1 cellular context compared by ENCODE assay signal in the genomic region with DNA sequence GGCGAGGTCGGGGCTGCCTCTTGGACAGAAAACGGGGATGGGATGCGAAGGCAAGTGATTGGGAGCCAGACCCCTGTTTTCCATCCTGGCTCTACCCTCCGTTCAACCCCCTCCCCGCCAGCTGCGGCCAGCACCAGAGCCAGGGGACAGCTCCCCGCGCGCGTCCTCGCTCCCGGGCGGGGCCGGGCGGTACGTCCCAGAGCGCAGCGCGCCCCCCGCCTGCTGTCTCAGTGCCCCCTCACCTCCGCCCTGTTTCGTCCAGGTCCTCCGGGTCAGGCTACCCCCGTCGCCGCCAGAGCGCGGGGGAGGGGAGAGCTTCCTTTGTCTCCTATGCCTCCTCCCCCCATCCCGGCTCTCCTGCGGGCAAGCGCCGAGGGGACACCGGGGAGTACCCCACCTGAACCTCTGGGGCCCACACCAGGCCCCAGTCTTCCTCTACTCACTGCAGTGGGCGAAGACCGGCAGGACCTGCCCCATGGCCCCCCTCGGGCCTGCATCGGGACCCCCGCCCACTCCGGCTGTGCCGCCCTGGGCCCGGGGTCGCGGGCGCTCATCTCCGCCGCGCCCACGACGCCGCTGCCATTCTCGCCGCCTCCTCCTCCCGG.
TF ChIP-seq lines count a peak whose summit lies in the region.

No MANE protein-coding gene starts in this region.

TF ChIP-seq in K562, 482 proteins besides CTCF, POLR2A, EP300 and RAD21 (continued from another document and continues in another):
- TF ChIP-seq, protein P1, sequence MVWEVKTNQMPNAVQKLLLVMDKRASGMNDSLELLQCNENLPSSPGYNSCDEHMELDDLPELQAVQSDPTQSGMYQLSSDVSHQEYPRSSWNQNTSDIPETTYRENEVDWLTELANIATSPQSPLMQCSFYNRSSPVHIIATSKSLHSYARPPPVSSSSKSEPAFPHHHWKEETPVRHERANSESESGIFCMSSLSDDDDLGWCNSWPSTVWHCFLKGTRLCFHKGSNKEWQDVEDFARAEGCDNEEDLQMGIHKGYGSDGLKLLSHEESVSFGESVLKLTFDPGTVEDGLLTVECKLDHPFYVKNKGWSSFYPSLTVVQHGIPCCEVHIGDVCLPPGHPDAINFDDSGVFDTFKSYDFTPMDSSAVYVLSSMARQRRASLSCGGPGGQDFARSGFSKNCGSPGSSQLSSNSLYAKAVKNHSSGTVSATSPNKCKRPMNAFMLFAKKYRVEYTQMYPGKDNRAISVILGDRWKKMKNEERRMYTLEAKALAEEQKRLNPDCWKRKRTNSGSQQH (CRISPR knock-in tag; IDR thresholded peaks at IDR 0.05), result no peak
- TF ChIP-seq TRIM24 (IDR thresholded peaks at IDR 0.05), result no peak
- no peak for TF ChIP-seq U2AF1 (optimal IDR thresholded peaks at IDR 0.05; ENCODE audit: low read depth, low read length)
- TF ChIP-seq, protein P2, sequence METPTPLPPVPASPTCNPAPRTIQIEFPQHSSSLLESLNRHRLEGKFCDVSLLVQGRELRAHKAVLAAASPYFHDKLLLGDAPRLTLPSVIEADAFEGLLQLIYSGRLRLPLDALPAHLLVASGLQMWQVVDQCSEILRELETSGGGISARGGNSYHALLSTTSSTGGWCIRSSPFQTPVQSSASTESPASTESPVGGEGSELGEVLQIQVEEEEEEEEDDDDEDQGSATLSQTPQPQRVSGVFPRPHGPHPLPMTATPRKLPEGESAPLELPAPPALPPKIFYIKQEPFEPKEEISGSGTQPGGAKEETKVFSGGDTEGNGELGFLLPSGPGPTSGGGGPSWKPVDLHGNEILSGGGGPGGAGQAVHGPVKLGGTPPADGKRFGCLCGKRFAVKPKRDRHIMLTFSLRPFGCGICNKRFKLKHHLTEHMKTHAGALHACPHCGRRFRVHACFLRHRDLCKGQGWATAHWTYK (CRISPR knock-in tag; IDR thresholded peaks at IDR 0.05), result no peak
- no peak; the same call in 1 of the 2 replicates for TF ChIP-seq CBX1 (IDR thresholded peaks at IDR 0.05; ENCODE audit: low read depth)
- no peak for TF ChIP-seq ZZZ3 (IDR thresholded peaks at IDR 0.05)
- peak; percentile 43; the same call in 1 of the 2 replicates for TF ChIP-seq POLR2G (IDR thresholded peaks at IDR 0.05; ENCODE audit: low read depth, low read length)
- no peak for TF ChIP-seq MTF1 (CRISPR knock-in tag; IDR thresholded peaks at IDR 0.05; ENCODE audit: borderline replicate concordance)
- TF ChIP-seq HNRNPK (IDR thresholded peaks at IDR 0.05; ENCODE audit: low read depth, low read length, poor library complexity, severe bottlenecking), result no peak
- no peak for TF ChIP-seq RBM25 (IDR thresholded peaks at IDR 0.05; ENCODE audit: low read depth, low read length, severe bottlenecking)
- TF ChIP-seq SMARCE1 (IDR thresholded peaks at IDR 0.05), result no peak
- TF ChIP-seq CBX8 (IDR thresholded peaks at IDR 0.05; ENCODE audit: borderline replicate concordance, extremely low read depth, low read depth, low read length, poor library complexity, severe bottlenecking), result no peak
- TF ChIP-seq, protein P3, sequence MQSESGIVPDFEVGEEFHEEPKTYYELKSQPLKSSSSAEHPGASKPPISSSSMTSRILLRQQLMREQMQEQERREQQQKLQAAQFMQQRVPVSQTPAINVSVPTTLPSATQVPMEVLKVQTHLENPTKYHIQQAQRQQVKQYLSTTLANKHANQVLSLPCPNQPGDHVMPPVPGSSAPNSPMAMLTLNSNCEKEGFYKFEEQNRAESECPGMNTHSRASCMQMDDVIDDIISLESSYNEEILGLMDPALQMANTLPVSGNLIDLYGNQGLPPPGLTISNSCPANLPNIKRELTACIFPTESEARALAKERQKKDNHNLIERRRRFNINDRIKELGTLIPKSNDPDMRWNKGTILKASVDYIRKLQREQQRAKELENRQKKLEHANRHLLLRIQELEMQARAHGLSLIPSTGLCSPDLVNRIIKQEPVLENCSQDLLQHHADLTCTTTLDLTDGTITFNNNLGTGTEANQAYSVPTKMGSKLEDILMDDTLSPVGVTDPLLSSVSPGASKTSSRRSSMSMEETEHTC (IDR thresholded peaks at IDR 0.05), result no peak
- TF ChIP-seq, protein P4, sequence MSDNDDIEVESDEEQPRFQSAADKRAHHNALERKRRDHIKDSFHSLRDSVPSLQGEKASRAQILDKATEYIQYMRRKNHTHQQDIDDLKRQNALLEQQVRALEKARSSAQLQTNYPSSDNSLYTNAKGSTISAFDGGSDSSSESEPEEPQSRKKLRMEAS (CRISPR knock-in tag; IDR thresholded peaks at IDR 0.05), result peak; percentile 73
- TF ChIP-seq, protein P5, sequence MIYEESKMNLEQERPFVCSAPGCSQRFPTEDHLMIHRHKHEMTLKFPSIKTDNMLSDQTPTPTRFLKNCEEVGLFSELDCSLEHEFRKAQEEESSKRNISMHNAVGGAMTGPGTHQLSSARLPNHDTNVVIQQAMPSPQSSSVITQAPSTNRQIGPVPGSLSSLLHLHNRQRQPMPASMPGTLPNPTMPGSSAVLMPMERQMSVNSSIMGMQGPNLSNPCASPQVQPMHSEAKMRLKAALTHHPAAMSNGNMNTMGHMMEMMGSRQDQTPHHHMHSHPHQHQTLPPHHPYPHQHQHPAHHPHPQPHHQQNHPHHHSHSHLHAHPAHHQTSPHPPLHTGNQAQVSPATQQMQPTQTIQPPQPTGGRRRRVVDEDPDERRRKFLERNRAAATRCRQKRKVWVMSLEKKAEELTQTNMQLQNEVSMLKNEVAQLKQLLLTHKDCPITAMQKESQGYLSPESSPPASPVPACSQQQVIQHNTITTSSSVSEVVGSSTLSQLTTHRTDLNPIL (CRISPR knock-in tag; IDR thresholded peaks at IDR 0.05), result no peak
- TF ChIP-seq LEF1 (IDR thresholded peaks at IDR 0.05), result no peak
- no peak for TF ChIP-seq OTX1 (CRISPR knock-in tag; IDR thresholded peaks at IDR 0.05)
- TF ChIP-seq PHF20 (IDR thresholded peaks at IDR 0.05; ENCODE audit: partially characterized antibody), result peak; percentile 26
- peak; percentile 63; the same call in 1 of the 2 replicates for TF ChIP-seq ZNF431 (CRISPR knock-in tag; IDR thresholded peaks at IDR 0.05)
- TF ChIP-seq, protein P6, sequence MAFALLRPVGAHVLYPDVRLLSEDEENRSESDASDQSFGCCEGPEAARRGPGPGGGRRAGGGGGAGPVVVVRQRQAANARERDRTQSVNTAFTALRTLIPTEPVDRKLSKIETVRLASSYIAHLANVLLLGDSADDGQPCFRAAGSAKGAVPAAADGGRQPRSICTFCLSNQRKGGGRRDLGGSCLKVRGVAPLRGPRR (CRISPR knock-in tag; IDR thresholded peaks at IDR 0.05), result no peak
- TF ChIP-seq HCFC1 (IDR thresholded peaks at IDR 0.05; ENCODE audit: low read depth, low read length), result no peak
- TF ChIP-seq HDAC8 (tag; IDR thresholded peaks at IDR 0.05), result no peak
- no peak for TF ChIP-seq ZNF316 (IDR thresholded peaks at IDR 0.05)
- no peak for TF ChIP-seq FOXM1 (IDR thresholded peaks at IDR 0.05; ENCODE audit: low read depth)
- peak; percentile 75; the same call in 1 of the 2 replicates for TF ChIP-seq FOXM1 (CRISPR knock-in tag; IDR thresholded peaks at IDR 0.05; ENCODE audit: low read depth)
- TF ChIP-seq HMG20A (CRISPR knock-in tag; conservative IDR thresholded peaks at IDR 0.05), result no peak
- 0 out of 2 replicates have a peak, but pooled peaks have one; percentile 47 for TF ChIP-seq FOXK1 (CRISPR knock-in tag; IDR thresholded peaks at IDR 0.05; ENCODE audit: borderline replicate concordance)
- TF ChIP-seq, protein P7, sequence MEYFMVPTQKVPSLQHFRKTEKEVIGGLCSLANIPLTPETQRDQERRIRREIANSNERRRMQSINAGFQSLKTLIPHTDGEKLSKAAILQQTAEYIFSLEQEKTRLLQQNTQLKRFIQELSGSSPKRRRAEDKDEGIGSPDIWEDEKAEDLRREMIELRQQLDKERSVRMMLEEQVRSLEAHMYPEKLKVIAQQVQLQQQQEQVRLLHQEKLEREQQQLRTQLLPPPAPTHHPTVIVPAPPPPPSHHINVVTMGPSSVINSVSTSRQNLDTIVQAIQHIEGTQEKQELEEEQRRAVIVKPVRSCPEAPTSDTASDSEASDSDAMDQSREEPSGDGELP (CRISPR knock-in tag; IDR thresholded peaks at IDR 0.05; ENCODE audit: borderline replicate concordance), result peak; percentile 85
- TF ChIP-seq TEAD1 (CRISPR knock-in tag; IDR thresholded peaks at IDR 0.05), result peak in 1 of 2 experiments; percentile 69; a peak in 1 of 4 replicates
- TF ChIP-seq, protein P8, sequence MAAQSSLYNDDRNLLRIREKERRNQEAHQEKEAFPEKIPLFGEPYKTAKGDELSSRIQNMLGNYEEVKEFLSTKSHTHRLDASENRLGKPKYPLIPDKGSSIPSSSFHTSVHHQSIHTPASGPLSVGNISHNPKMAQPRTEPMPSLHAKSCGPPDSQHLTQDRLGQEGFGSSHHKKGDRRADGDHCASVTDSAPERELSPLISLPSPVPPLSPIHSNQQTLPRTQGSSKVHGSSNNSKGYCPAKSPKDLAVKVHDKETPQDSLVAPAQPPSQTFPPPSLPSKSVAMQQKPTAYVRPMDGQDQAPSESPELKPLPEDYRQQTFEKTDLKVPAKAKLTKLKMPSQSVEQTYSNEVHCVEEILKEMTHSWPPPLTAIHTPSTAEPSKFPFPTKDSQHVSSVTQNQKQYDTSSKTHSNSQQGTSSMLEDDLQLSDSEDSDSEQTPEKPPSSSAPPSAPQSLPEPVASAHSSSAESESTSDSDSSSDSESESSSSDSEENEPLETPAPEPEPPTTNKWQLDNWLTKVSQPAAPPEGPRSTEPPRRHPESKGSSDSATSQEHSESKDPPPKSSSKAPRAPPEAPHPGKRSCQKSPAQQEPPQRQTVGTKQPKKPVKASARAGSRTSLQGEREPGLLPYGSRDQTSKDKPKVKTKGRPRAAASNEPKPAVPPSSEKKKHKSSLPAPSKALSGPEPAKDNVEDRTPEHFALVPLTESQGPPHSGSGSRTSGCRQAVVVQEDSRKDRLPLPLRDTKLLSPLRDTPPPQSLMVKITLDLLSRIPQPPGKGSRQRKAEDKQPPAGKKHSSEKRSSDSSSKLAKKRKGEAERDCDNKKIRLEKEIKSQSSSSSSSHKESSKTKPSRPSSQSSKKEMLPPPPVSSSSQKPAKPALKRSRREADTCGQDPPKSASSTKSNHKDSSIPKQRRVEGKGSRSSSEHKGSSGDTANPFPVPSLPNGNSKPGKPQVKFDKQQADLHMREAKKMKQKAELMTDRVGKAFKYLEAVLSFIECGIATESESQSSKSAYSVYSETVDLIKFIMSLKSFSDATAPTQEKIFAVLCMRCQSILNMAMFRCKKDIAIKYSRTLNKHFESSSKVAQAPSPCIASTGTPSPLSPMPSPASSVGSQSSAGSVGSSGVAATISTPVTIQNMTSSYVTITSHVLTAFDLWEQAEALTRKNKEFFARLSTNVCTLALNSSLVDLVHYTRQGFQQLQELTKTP (IDR thresholded peaks at IDR 0.05; ENCODE audit: low read depth in 1 of 2, partially characterized antibody in 2 of 2), result peak in 1 of 2 experiments; percentile 71
- TF ChIP-seq NCOA1 (IDR thresholded peaks at IDR 0.05; ENCODE audit: low read depth), result peak; percentile 50; the same call in 1 of the 2 replicates
- no peak for TF ChIP-seq ZNF644 (tag; IDR thresholded peaks at IDR 0.05; ENCODE audit: low read depth)
- peak; percentile 33; the same call in 1 of the 2 replicates for TF ChIP-seq EGR1 (conservative IDR thresholded peaks at IDR 0.05)
- no peak for TF ChIP-seq STAT5B (CRISPR knock-in tag; IDR thresholded peaks at IDR 0.05)
- no peak for TF ChIP-seq EZH2 (IDR thresholded peaks at IDR 0.05; ENCODE audit: borderline replicate concordance, low read depth, low read length)
- no peak for TF ChIP-seq TCF7L2 (IDR thresholded peaks at IDR 0.05; ENCODE audit: low read depth, low read length)
- TF ChIP-seq, protein P9, sequence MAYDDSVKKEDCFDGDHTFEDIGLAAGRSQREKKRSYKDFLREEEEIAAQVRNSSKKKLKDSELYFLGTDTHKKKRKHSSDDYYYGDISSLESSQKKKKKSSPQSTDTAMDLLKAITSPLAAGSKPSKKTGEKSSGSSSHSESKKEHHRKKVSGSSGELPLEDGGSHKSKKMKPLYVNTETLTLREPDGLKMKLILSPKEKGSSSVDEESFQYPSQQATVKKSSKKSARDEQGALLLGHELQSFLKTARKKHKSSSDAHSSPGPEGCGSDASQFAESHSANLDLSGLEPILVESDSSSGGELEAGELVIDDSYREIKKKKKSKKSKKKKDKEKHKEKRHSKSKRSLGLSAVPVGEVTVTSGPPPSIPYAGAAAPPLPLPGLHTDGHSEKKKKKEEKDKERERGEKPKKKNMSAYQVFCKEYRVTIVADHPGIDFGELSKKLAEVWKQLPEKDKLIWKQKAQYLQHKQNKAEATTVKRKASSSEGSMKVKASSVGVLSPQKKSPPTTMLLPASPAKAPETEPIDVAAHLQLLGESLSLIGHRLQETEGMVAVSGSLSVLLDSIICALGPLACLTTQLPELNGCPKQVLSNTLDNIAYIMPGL (CRISPR knock-in tag; IDR thresholded peaks at IDR 0.05), result no peak
- no peak for TF ChIP-seq SRSF9 (IDR thresholded peaks at IDR 0.05; ENCODE audit: borderline replicate concordance, low read depth, low read length)
- TF ChIP-seq, protein P10, sequence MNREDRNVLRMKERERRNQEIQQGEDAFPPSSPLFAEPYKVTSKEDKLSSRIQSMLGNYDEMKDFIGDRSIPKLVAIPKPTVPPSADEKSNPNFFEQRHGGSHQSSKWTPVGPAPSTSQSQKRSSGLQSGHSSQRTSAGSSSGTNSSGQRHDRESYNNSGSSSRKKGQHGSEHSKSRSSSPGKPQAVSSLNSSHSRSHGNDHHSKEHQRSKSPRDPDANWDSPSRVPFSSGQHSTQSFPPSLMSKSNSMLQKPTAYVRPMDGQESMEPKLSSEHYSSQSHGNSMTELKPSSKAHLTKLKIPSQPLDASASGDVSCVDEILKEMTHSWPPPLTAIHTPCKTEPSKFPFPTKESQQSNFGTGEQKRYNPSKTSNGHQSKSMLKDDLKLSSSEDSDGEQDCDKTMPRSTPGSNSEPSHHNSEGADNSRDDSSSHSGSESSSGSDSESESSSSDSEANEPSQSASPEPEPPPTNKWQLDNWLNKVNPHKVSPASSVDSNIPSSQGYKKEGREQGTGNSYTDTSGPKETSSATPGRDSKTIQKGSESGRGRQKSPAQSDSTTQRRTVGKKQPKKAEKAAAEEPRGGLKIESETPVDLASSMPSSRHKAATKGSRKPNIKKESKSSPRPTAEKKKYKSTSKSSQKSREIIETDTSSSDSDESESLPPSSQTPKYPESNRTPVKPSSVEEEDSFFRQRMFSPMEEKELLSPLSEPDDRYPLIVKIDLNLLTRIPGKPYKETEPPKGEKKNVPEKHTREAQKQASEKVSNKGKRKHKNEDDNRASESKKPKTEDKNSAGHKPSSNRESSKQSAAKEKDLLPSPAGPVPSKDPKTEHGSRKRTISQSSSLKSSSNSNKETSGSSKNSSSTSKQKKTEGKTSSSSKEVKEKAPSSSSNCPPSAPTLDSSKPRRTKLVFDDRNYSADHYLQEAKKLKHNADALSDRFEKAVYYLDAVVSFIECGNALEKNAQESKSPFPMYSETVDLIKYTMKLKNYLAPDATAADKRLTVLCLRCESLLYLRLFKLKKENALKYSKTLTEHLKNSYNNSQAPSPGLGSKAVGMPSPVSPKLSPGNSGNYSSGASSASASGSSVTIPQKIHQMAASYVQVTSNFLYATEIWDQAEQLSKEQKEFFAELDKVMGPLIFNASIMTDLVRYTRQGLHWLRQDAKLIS (CRISPR knock-in tag; IDR thresholded peaks at IDR 0.05), result peak; percentile 74; the same call in 1 of the 2 replicates
- TF ChIP-seq HNRNPH1 (optimal IDR thresholded peaks at IDR 0.05; ENCODE audit: low read depth, low read length), result no peak
- TF ChIP-seq RB1 (IDR thresholded peaks at IDR 0.05; ENCODE audit: low read depth), result peak; percentile 37; the same call in 1 of the 2 replicates
- no peak for TF ChIP-seq BMI1 (IDR thresholded peaks at IDR 0.05; ENCODE audit: low read length)
- no peak for TF ChIP-seq ZNF3 (CRISPR knock-in tag; IDR thresholded peaks at IDR 0.05)
- peak; percentile 68 for TF ChIP-seq LCOR (CRISPR knock-in tag; IDR thresholded peaks at IDR 0.05)
- TF ChIP-seq KLF16 (IDR thresholded peaks at IDR 0.05), result no peak
